In the genomic region with DNA sequence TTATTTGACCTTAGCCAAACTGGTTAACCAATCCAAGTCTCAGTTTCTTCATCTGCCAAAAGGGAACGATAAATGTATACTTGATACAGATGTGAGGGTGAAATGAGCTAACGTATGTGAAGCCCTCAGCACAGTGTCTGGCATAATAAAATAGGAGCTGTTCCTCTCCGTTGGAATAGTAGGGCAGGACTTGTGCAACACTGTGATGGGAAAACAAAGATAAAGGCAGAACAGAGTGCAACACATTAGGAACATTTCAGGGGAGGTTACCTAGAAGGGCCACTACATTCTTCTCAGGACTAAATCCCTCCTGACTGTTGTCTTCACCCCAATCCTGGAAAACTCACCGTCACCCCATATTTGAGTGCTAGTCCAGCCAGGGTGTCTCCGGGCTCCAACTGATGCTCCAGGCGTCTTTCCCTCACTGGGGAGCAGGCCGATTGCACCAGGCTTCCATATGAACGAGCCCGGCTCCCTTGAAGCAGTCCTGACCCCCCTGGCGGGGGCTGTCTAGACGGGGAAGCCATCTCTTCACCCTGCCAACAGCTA, we compare ENCODE assay signal across 9 cellular contexts. TPM values are rescaled to one million over a fixed set of nuclear protein-coding genes. Genes with fewer than 3 reads are reported as not detected.
DNase-seq lines count a peak whose midpoint lies in the region; TF ChIP-seq lines count a peak whose summit lies in the region.
"Had no signal": no experiment of that assay in that cellular context is flagged by ENCODE, and none has a peak within 500 bp of the region (broad histone marks: within the 10 kb centered on the region; RNA-seq: fewer than 3 reads in every experiment).

No MANE protein-coding gene starts in this region.

- H3K27ac ChIP-seq in HUES64 (ENCODE audit: low read depth, low read length) (peak overlapping the region; percentile 55; the same call in 1 of the 2 replicates), ascending aorta (peak overlapping the region; percentile 77 to 86), subcutaneous abdominal adipose tissue (ENCODE audit: low read depth, low read length) (peak overlapping the region; percentile 86)

- H3K36me3 ChIP-seq in HUES64 (ENCODE audit: insufficient read depth, low read length): peaks cover 41% of the 10 kb centered on the region
- peaks cover 18 to 35% of the 10 kb centered on the region in 2 donors for H3K36me3 ChIP-seq in ascending aorta
- peaks cover 0 to 37% (median 28%) of the 10 kb centered on the region in 5 donors for H3K36me3 ChIP-seq in subcutaneous abdominal adipose tissue (ENCODE audit: control insufficient read depth in 5 of 5, insufficient read depth in 5 of 5, low read length in 5 of 5)

- DNase-seq in ascending aorta (ENCODE audit: low spot score in 2 of 2) (peak in 1 of 2 donors; percentile 79), iris pigment epithelial cell (ENCODE audit: low read depth) (peak; percentile 16), DMS153 treated with DMSO at 0.1 percent for 48 hours (lab: John Stamatoyannopoulos, UW; ENCODE audit: unreplicated experiment) (no peak), NCI-H1930 (lab: John Stamatoyannopoulos, UW) (no peak), HCEC 1CT (no peak), NCI-H748 (lab: John Stamatoyannopoulos, UW; ENCODE audit: unreplicated experiment) (no peak)

- 0 out of 2 replicates have a peak overlapping the region, but pooled peaks have one; percentile 8 for H3K9ac ChIP-seq in HUES64 (ENCODE audit: low read depth, low read length)
- H3K9ac ChIP-seq in subcutaneous abdominal adipose tissue (ENCODE audit: low read length in 5 of 5): peak overlapping the region; percentile 82 to 96 (median 91)

- no peak for TF ChIP-seq CTCF in ascending aorta (IDR thresholded peaks at IDR 0.05)

- H3K9me3 ChIP-seq in HUES64 (ENCODE audit: insufficient read depth, low read depth, low read length): no peaks in the 10 kb centered on the region
- no peaks in the 10 kb centered on the region for H3K9me3 ChIP-seq in ascending aorta
- no peaks in the 10 kb centered on the region for H3K9me3 ChIP-seq in subcutaneous abdominal adipose tissue (ENCODE audit: control insufficient read depth in 5 of 5, low read length in 5 of 5)

- H3K4me1 ChIP-seq in HUES64 (ENCODE audit: insufficient read depth, low read length): peaks cover 3% of the 10 kb centered on the region; the same call in 1 of the 2 replicates
- H3K4me1 ChIP-seq in ascending aorta: peaks cover 10 to 30% of the 10 kb centered on the region in 2 donors
- peaks cover 7 to 40% (median 35%) of the 10 kb centered on the region in 5 donors for H3K4me1 ChIP-seq in subcutaneous abdominal adipose tissue (ENCODE audit: control insufficient read depth in 5 of 5, insufficient read depth in 5 of 5, low read length in 5 of 5)

- H3K4me3 ChIP-seq in HUES64 (ENCODE audit: low read length): peak overlapping the region; percentile 87
- H3K4me3 ChIP-seq in ascending aorta: peak overlapping the region; percentile 65 to 71
- peak overlapping the region; percentile 88 to 99 (median 94) for H3K4me3 ChIP-seq in subcutaneous abdominal adipose tissue (ENCODE audit: low read depth in 1 of 5, low read length in 5 of 5)

- 34% methylated on average over 11 of the region's 11 CpGs for WGBS in HUES64

- intact Hi-C loops in ascending aorta (cut with DNase I): loop anchor here (2.0 to 10.0 kb wide), 4 partner anchors 18 to 470 kb away; partner anchors contain the start of genes GABPB2, GOLPH3L, PIP5K1A and SEMA6C

- H3K27me3 ChIP-seq in HUES64 (ENCODE audit: insufficient read depth, low read length) (no peaks in the 10 kb centered on the region), ascending aorta (no peaks in the 10 kb centered on the region), subcutaneous abdominal adipose tissue (ENCODE audit: control insufficient read depth in 5 of 5, insufficient read depth in 4 of 5, low read length in 5 of 5) (no peaks in the 10 kb centered on the region)

RNA-seq across cellular contexts. Expression of gene LYSMD1, which starts 0.9 kb away (rescaled TPM):
- polyA plus RNA-seq in HUES64 (2013, experiment 1 of 2): 5.7 TPM
- 4.7 TPM for polyA plus RNA-seq in HUES64 (2013, experiment 2 of 2)
- 0.85 TPM for total RNA-seq in ascending aorta

RNA-seq across cellular contexts. Expression of gene SCNM1, which starts 1.1 kb away (rescaled TPM):
- polyA plus RNA-seq in HUES64 (2013, experiment 1 of 2): 41.9 TPM
- 43.9 TPM for polyA plus RNA-seq in HUES64 (2013, experiment 2 of 2)
- total RNA-seq in ascending aorta: 27.4 TPM

RNA-seq across cellular contexts. Expression of gene TNFAIP8L2, which starts 8.4 kb away (rescaled TPM):
- polyA plus RNA-seq in HUES64 (2013, experiment 1 of 2): not detected
- not detected for polyA plus RNA-seq in HUES64 (2013, experiment 2 of 2)
- not detected for total RNA-seq in ascending aorta
- total RNA-seq: NCI-H460 had no signal

RNA-seq across cellular contexts. Expression of gene TMOD4, which starts 11.0 kb away (rescaled TPM):
- not detected for polyA plus RNA-seq in HUES64 (2013, experiment 1 of 2)
- not detected for polyA plus RNA-seq in HUES64 (2013, experiment 2 of 2)
- total RNA-seq in ascending aorta: not detected
- total RNA-seq: NCI-H460 had no signal

RNA-seq across cellular contexts. Expression of gene SEMA6C, which starts 18.4 kb away (rescaled TPM):
- polyA plus RNA-seq in HUES64 (2013, experiment 1 of 2): 9.7 TPM
- polyA plus RNA-seq in HUES64 (2013, experiment 2 of 2): 18.6 TPM
- 31.8 TPM for total RNA-seq in ascending aorta
